ENCODE assay signal across 24 cellular contexts in the genomic region with DNA sequence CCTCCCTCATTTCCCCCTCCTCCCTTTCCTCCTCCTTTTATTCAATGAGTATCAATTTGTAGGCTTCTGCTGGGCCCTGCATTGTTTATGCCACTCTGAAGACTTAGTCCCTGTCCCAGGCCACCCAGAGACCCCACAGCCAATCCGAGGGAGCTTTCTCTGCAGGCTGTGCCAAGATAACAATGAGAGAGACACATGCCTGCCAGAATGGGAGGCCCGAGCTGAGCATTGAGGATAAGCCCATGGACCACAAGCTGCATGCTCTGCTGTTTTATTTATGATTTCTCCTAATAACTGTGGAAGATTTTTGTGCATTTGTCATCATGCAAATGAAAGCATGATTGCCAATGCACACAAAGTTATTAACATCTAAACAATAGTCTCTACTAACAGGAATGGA. TPM values are rescaled to one million over a fixed set of nuclear protein-coding genes. Genes with fewer than 3 reads are reported as not detected.
DNase-seq lines count a peak whose midpoint lies in the region; ATAC-seq, FAIRE-seq and TF ChIP-seq lines count a peak whose summit lies in the region.
"Had no signal": no experiment of that assay in that cellular context is flagged by ENCODE, and none has a peak within 500 bp of the region (broad histone marks: within the 10 kb centered on the region; RNA-seq: fewer than 3 reads in every experiment).

No MANE protein-coding gene starts in this region.

- WGBS in A549 (ENCODE audit: missing lambda C conversion rate): 51% methylated on average over 2 of the region's 2 CpGs
- no CpG with 5 or more reads among the region's 2 CpGs for WGBS in IMR-90 (ENCODE audit: extremely low coverage in 2 of 2, insufficient read length in 1 of 2), 2 experiments
- WGBS in H1 (ENCODE audit: extremely low coverage in 1 of 2, insufficient coverage in 1 of 2, insufficient read length in 1 of 2, insufficient replicate concordance in 2 of 2, low coverage in 1 of 2, low lambda C conversion rate in 2 of 2, missing lambda C conversion rate in 1 of 2), 2 experiments: 60% methylated on average over 2 of the region's 2 CpGs; no CpG with 5 or more reads in 1 of the 2 experiments

- H2BK15ac ChIP-seq in IMR-90 (ENCODE audit: low read depth, low read length): no peak overlapping the region
- H2BK15ac ChIP-seq in H1 (ENCODE audit: low read length): no peak overlapping the region

- no peaks in the 10 kb centered on the region for H3K27me3 ChIP-seq in IMR-90 (ENCODE audit: control insufficient read depth, insufficient read depth, low read length)
- H3K27me3 ChIP-seq in H1 (replicated peaks in 1 of 4; ENCODE audit: control insufficient read depth in 3 of 4, extremely low read depth in 1 of 4, insufficient read depth in 3 of 4, low read length in 3 of 4): no peaks in the 10 kb centered on the region
- H3K27me3 ChIP-seq in CD8-positive, alpha-beta T cell (ENCODE audit: insufficient read depth, low read length): no peaks in the 10 kb centered on the region
- H3K27me3 ChIP-seq: BLaER1 had no signal

- DNase-seq in A549 (ENCODE audit: low read depth in 1 of 2, low spot score in 1 of 2) (no peak), IMR-90 (peak; percentile 23), H1 (ENCODE audit: low read depth in 1 of 2, low spot score in 2 of 2) (no peak), sciatic nerve (ENCODE audit: low spot score) (peak; percentile 41), NCI-H1417 (lab: John Stamatoyannopoulos, UW) (no peak), chondrocyte (ENCODE audit: low spot score) (no peak), NCI-H226 (no peak)
- no peak for DNase-seq in CD8-positive, alpha-beta T cell
- DNase-seq: 8988T, DMS79 treated with DMSO at 0.1 percent for 48 hours, MM.1S, NCI-H1092, NCI-H146, NCI-H2081, NCI-H2171 treated with DMSO at 0.1 percent for 48 hours, NCI-H748 treated with DMSO at 0.1 percent for 48 hours, OCI-M1, Right ventricle myocardium superior had no signal

- peaks cover 8% of the 10 kb centered on the region for H3K27me3 Mint-ChIP-seq in CD8-positive, alpha-beta T cell (ENCODE audit: low read depth)
- H3K27me3 Mint-ChIP-seq in chondrocyte (ENCODE audit: low read depth): no peaks in the 10 kb centered on the region

- FAIRE-seq in A549 (lab: Jason Lieb, UNC) (peak; percentile 46), H1 (lab: Jason Lieb, UNC) (no peak)
- FAIRE-seq: D721Med had no signal

- ATAC-seq in A549 (no peak), IMR-90 (ENCODE audit: low read depth) (no peak; the same call in 1 of the 2 replicates), sciatic nerve (no peak)
- no peak for ATAC-seq in CD8-positive, alpha-beta T cell

- H3K79me1 ChIP-seq in IMR-90 (ENCODE audit: low read depth in 1 of 2, low read length in 2 of 2) (no peaks in the 10 kb centered on the region), H1 (ENCODE audit: low read depth, low read length) (no peaks in the 10 kb centered on the region)

- peak overlapping the region; percentile 10; the same call in 1 of the 2 replicates for H3K18ac ChIP-seq in IMR-90 (ENCODE audit: low read depth, low read length)
- no peak overlapping the region for H3K18ac ChIP-seq in H1 (ENCODE audit: extremely low read depth, low read length)

- H2BK20ac ChIP-seq in IMR-90 (ENCODE audit: low read depth, low read length) (peak overlapping the region; percentile 57; the same call in 1 of the 2 replicates), H1 (ENCODE audit: low read length) (no peak overlapping the region)

- H3K9ac ChIP-seq in IMR-90 (ENCODE audit: low read depth, low read length) (no peak overlapping the region), H1 (replicated peaks in 1 of 4; ENCODE audit: extremely low read depth in 1 of 4, low read depth in 3 of 4, low read length in 3 of 4) (no peak overlapping the region)
- H3K9ac ChIP-seq: BLaER1 had no signal

- peaks cover 19% of the 10 kb centered on the region for H3K4me1 ChIP-seq in A549
- peaks cover 14% of the 10 kb centered on the region for H3K4me1 ChIP-seq in IMR-90 (ENCODE audit: control insufficient read depth, insufficient read depth, low read length)
- no peaks in the 10 kb centered on the region; a peak in 1 of 7 replicates for H3K4me1 ChIP-seq in H1 (replicated peaks in 1 of 4; ENCODE audit: control insufficient read depth in 3 of 4, insufficient read depth in 4 of 4, low read length in 3 of 4)
- no peaks in the 10 kb centered on the region for H3K4me1 ChIP-seq in CD8-positive, alpha-beta T cell (ENCODE audit: insufficient read depth, low read length)
- H3K4me1 ChIP-seq: HAP-1 had no signal

- H2AK9ac ChIP-seq in IMR-90 (replicated peaks; ENCODE audit: low read depth, low read length, poor library complexity): no peak overlapping the region

- no peaks in the 10 kb centered on the region for H3K36me3 Mint-ChIP-seq in CD8-positive, alpha-beta T cell
- no peaks in the 10 kb centered on the region for H3K36me3 Mint-ChIP-seq in chondrocyte (ENCODE audit: low read depth)

- H3K36me3 ChIP-seq in IMR-90 (ENCODE audit: control insufficient read depth, insufficient read depth, low read length) (no peaks in the 10 kb centered on the region), H1 (ENCODE audit: control insufficient read depth in 2 of 4, insufficient read depth in 4 of 4, low read length in 3 of 4) (no peaks in the 10 kb centered on the region)
- H3K36me3 ChIP-seq in CD8-positive, alpha-beta T cell (ENCODE audit: insufficient read depth, low read length): no peaks in the 10 kb centered on the region
- H3K36me3 ChIP-seq: BLaER1, HAP-1 had no signal

- H3K4me3 ChIP-seq in A549 (no peak overlapping the region), IMR-90 (ENCODE audit: insufficient read depth, low read depth, low read length) (no peak overlapping the region), H1 (ENCODE audit: extremely low read depth in 1 of 4, insufficient read depth in 2 of 4, low read depth in 3 of 4, low read length in 4 of 4) (no peak overlapping the region)
- no peak overlapping the region for H3K4me3 ChIP-seq in CD8-positive, alpha-beta T cell (ENCODE audit: low read depth, low read length)
- H3K4me3 ChIP-seq: BLaER1, HAP-1, SK-N-MC had no signal

- dilution Hi-C loops in IMR-90 (cut with HindIII; ENCODE audit: low sequenced_read_pairs, unreplicated experiment): no loop called here

- TF ChIP-seq EP300 in A549 (IDR thresholded peaks at IDR 0.05) (no peak), H1 (IDR thresholded peaks at IDR 0.05; ENCODE audit: borderline replicate concordance in 1 of 2, low read depth in 2 of 2, low read length in 2 of 2) (no peak)

- H3K27ac Mint-ChIP-seq in CD8-positive, alpha-beta T cell: no peak overlapping the region
- H3K27ac Mint-ChIP-seq in chondrocyte (ENCODE audit: unreplicated experiment): no peak overlapping the region

- H3K56ac ChIP-seq in IMR-90 (ENCODE audit: extremely low read depth, insufficient read depth, low read length): no peak overlapping the region
- no peak overlapping the region for H3K56ac ChIP-seq in H1 (replicated peaks; ENCODE audit: insufficient read length, low read depth, low read length)

- H2AFZ ChIP-seq in IMR-90 (replicated peaks; ENCODE audit: low read length, poor library complexity) (no peak overlapping the region), H1 (ENCODE audit: low read length) (0 out of 2 replicates have a peak overlapping the region, but pooled peaks have one; percentile 15)

- TF ChIP-seq RAD21 in A549 (conservative IDR thresholded peaks at IDR 0.05 in 1 of 2, IDR thresholded peaks at IDR 0.05 in 1 of 2) (no peak), IMR-90 (IDR thresholded peaks at IDR 0.05; ENCODE audit: low read length) (no peak), H1 (IDR thresholded peaks at IDR 0.05 in 1 of 2, conservative IDR thresholded peaks at IDR 0.05 in 1 of 2; ENCODE audit: low read depth in 2 of 2, low read length in 2 of 2) (no peak)

- H3K9me3 Mint-ChIP-seq in CD8-positive, alpha-beta T cell: no peaks in the 10 kb centered on the region
- H3K9me3 Mint-ChIP-seq in chondrocyte (ENCODE audit: low read depth): no peaks in the 10 kb centered on the region

- in situ Hi-C loops in IMR-90 (cut with MboI; ENCODE audit: low sequenced_read_pairs): no loop called here

- CTCF ChIA-PET in A549 (lab: Yijun Ruan, JAX) (interaction anchor here (1.2 to 5.1 kb wide), 5 partner anchors 8 to 60 kb away, joined by 3 to 26 read pairs (median 4); no protein-coding TSS in a partner anchor), IMR-90 (lab: Yijun Ruan, JAX) (interaction anchor here (1.1 kb wide), 1 partner anchor 713 kb away, joined by 3 read pairs; no protein-coding TSS in a partner anchor), H1 (lab: Charles Lee; ENCODE audit: partially characterized antibody) (interaction anchor here (1.3 to 10.8 kb wide), 4 partner anchors 11 to 728 kb away, joined by 3 to 101 read pairs (median 6); no protein-coding TSS in a partner anchor)
- CTCF ChIA-PET in CD8-positive, alpha-beta T cell (lab: Charles Lee): no interaction called here

- H2BK5ac ChIP-seq in IMR-90 (ENCODE audit: low read depth, low read length, poor library complexity, severe bottlenecking) (no peak overlapping the region), H1 (ENCODE audit: low read depth, low read length) (no peak overlapping the region)

- H4K8ac ChIP-seq in IMR-90 (ENCODE audit: low read depth in 2 of 2, low read length in 2 of 2) (peak overlapping the region in 1 of 2 experiments; percentile 61; a peak in 1 of 4 replicates), H1 (ENCODE audit: extremely low read depth, insufficient read depth, low read length) (no peak overlapping the region)

- no peaks in the 10 kb centered on the region for H3K9me1 ChIP-seq in IMR-90 (ENCODE audit: insufficient read depth, low read length)

- H3K23ac ChIP-seq in IMR-90 (ENCODE audit: low read depth, low read length) (no peak overlapping the region), H1 (ENCODE audit: insufficient read length) (no peak overlapping the region)

- no TSS peak for BruUV-seq in IMR-90 (replicated peaks; lab: Mats Ljungman, UMichigan)

- H2BK120ac ChIP-seq in IMR-90 (ENCODE audit: low read depth, low read length) (peak overlapping the region; percentile 73), H1 (replicated peaks; ENCODE audit: low read depth, low read length) (no peak overlapping the region)

- H3K4ac ChIP-seq in IMR-90 (ENCODE audit: low read depth, low read length) (peak overlapping the region; percentile 58; the same call in 1 of the 2 replicates), H1 (replicated peaks; ENCODE audit: insufficient read length, low read depth, low read length) (no peak overlapping the region)

- H3K4me3 Mint-ChIP-seq in CD8-positive, alpha-beta T cell: no peak overlapping the region
- no peak overlapping the region for H3K4me3 Mint-ChIP-seq in chondrocyte (ENCODE audit: unreplicated experiment)

- no peak overlapping the region for H3K14ac ChIP-seq in IMR-90 (replicated peaks; ENCODE audit: low read depth, low read length)
- no peak overlapping the region for H3K14ac ChIP-seq in H1 (ENCODE audit: insufficient read length)

- H3K27ac ChIP-seq in A549: peak overlapping the region in 1 of 2 experiments; percentile 75; a peak in 3 of 6 replicates
- H3K27ac ChIP-seq in IMR-90 (ENCODE audit: insufficient read depth, low read length): peak overlapping the region; percentile 41; the same call in 1 of the 2 replicates
- H3K27ac ChIP-seq in H1 (ENCODE audit: low read depth, low read length): no peak overlapping the region
- H3K27ac ChIP-seq in CD8-positive, alpha-beta T cell (ENCODE audit: low read depth, low read length): no peak overlapping the region
- H3K27ac ChIP-seq: BLaER1, SK-N-MC had no signal

- H3K4me2 ChIP-seq in A549 (no peak overlapping the region), IMR-90 (ENCODE audit: low read depth, low read length) (no peak overlapping the region), H1 (ENCODE audit: insufficient read depth in 1 of 2, low read depth in 2 of 2, low read length in 2 of 2) (no peak overlapping the region)
- H3K4me2 ChIP-seq: BLaER1 had no signal

- POLR2A ChIA-PET in A549 (lab: Yijun Ruan, JAX): no interaction called here
- POLR2A ChIA-PET in IMR-90 (lab: Charles Lee; ENCODE audit: unreplicated experiment): no interaction called here
- POLR2A ChIA-PET in H1 (lab: Charles Lee; ENCODE audit: partially characterized antibody): no interaction called here
- POLR2A ChIA-PET in CD8-positive, alpha-beta T cell (lab: Charles Lee): no interaction called here

- H4K20me1 ChIP-seq in IMR-90 (ENCODE audit: insufficient read depth, low read length): no peaks in the 10 kb centered on the region
- no peaks in the 10 kb centered on the region for H4K20me1 ChIP-seq in H1 (replicated peaks in 1 of 2; ENCODE audit: control insufficient read depth in 1 of 2, insufficient read depth in 2 of 2, low read length in 2 of 2)
- H4K20me1 ChIP-seq: BLaER1 had no signal

- H3K79me2 ChIP-seq in H1 (ENCODE audit: control insufficient read depth in 1 of 2, insufficient read depth in 2 of 2, low read length in 2 of 2): no peaks in the 10 kb centered on the region

- H3K9me3 ChIP-seq in A549 (no peaks in the 10 kb centered on the region), IMR-90 (ENCODE audit: control insufficient read depth, insufficient read depth, low read length) (no peaks in the 10 kb centered on the region), H1 (ENCODE audit: insufficient read depth in 2 of 2, low read depth in 1 of 2, low read length in 1 of 2) (no peaks in the 10 kb centered on the region)
- H3K9me3 ChIP-seq in CD8-positive, alpha-beta T cell (ENCODE audit: low read length): no peaks in the 10 kb centered on the region
- H3K9me3 ChIP-seq: BLaER1, HAP-1 had no signal

- peak overlapping the region; percentile 53; the same call in 1 of the 2 replicates for H4K91ac ChIP-seq in IMR-90 (ENCODE audit: insufficient read depth, low read depth, low read length)
- no peak overlapping the region for H4K91ac ChIP-seq in H1 (replicated peaks; ENCODE audit: insufficient read length, low read length)

- H2BK12ac ChIP-seq in H1 (ENCODE audit: low read depth, low read length): no peak overlapping the region

- no peak overlapping the region for H4K5ac ChIP-seq in IMR-90 (ENCODE audit: low read depth, low read length)
- no peak overlapping the region for H4K5ac ChIP-seq in H1 (ENCODE audit: insufficient read length, low read depth, low read length)

- TF ChIP-seq POLR2A in A549 (IDR thresholded peaks at IDR 0.05; ENCODE audit: low read length) (no peak), IMR-90 (IDR thresholded peaks at IDR 0.05; ENCODE audit: low read depth, low read length) (no peak), H1 (IDR thresholded peaks at IDR 0.05; ENCODE audit: control extremely low read depth in 1 of 2, low read depth in 2 of 2, low read length in 2 of 2) (no peak)

- no peaks in the 10 kb centered on the region for H3K23me2 ChIP-seq in H1 (ENCODE audit: low read depth, low read length)

- intact Hi-C loops in IMR-90 (cut with micrococcal nuclease) (loop anchor here (5.0 kb wide), 1 partner anchor 60 kb away; no protein-coding TSS in a partner anchor), sciatic nerve (cut with DNase I) (no loop called here)
- intact Hi-C loops in CD8-positive, alpha-beta T cell (cut with DNase I, micrococcal nuclease): no loop called here

- H3K4me1 Mint-ChIP-seq in CD8-positive, alpha-beta T cell (ENCODE audit: low read depth): no peaks in the 10 kb centered on the region
- peaks cover 15% of the 10 kb centered on the region for H3K4me1 Mint-ChIP-seq in chondrocyte (ENCODE audit: low read depth)

- H2AK5ac ChIP-seq in IMR-90 (ENCODE audit: low read depth, low read length) (no peak overlapping the region), H1 (ENCODE audit: low read depth, low read length) (no peak overlapping the region)

- TF ChIP-seq CTCF in A549 (IDR thresholded peaks at IDR 0.05) (no peak), IMR-90 (conservative IDR thresholded peaks at IDR 0.05; ENCODE audit: low read depth, low read length) (no peak), H1 (IDR thresholded peaks at IDR 0.05; ENCODE audit: control extremely low read depth in 1 of 3, insufficient read depth in 1 of 3, low read depth in 1 of 3, low read length in 3 of 3) (no peak), chondrocyte (IDR thresholded peaks at IDR 0.05) (no peak)
- TF ChIP-seq CTCF in CD8-positive, alpha-beta T cell (IDR thresholded peaks at IDR 0.05): no peak

RNA-seq across cellular contexts. Expression of a gene that starts 3.0 kb away (rescaled TPM):
- polyA plus RNA-seq in A549 (2011; rRNA removed) (not detected in 2 replicates), A549 (2017; fragmentation: RNase III; extraction: RNeasy Plus Mini Kit Qiagen cat#74134 plus additional on column Dnase treatment) (not detected in 3 replicates), IMR-90 (2012; rRNA removed) (not detected in 2 replicates), H1 (2011; rRNA removed) (not detected in 2 replicates)
- not detected in 2 replicates for polyA plus RNA-seq in A549 (2012; cell fraction: cytosol; rRNA removed)
- not detected in 2 replicates for polyA plus RNA-seq in A549 (2012; cell fraction: nucleus; rRNA removed)
- not detected in 2 replicates for polyA minus RNA-seq in A549 (2011; rRNA and poly(A)+ RNA removed)
- total RNA-seq in IMR-90 (2012; rRNA removed) (not detected in 2 replicates), sciatic nerve (1.0 TPM), chondrocyte (not detected in 3 replicates)
- polyA plus RNA-seq in IMR-90 (2012; cell fraction: cytosol; rRNA removed): not detected in 2 replicates
- 0.02 and 0.41 TPM in 2 replicates for polyA plus RNA-seq in IMR-90 (2012; cell fraction: nucleus; rRNA removed; ENCODE audit: low replicate concordance)
- total RNA-seq in H1 (2021; fragmentation: NEBNext Ultra II Directional; extraction: Animal tissue kit (Norgen Biotek cat#: 25700)): not detected in 2 replicates
- polyA plus RNA-seq in H1 (2011; cell fraction: cytosol; rRNA removed): 0.03 TPM
- 0.04 TPM for polyA plus RNA-seq in H1 (2011; cell fraction: nucleus; rRNA removed)
- not detected in 4 replicates for polyA plus RNA-seq in H1 (2012, experiment 1 of 2)
- not detected for polyA plus RNA-seq in H1 (2012, experiment 2 of 2)
- 0.08 TPM for polyA plus RNA-seq in H1 (2013, experiment 1 of 2)
- not detected for polyA plus RNA-seq in H1 (2013, experiment 2 of 2)
- polyA minus RNA-seq in H1 (2011; rRNA and poly(A)+ RNA removed): not detected in 2 replicates
- not detected for polyA minus RNA-seq in H1 (2011; cell fraction: cytosol; rRNA and poly(A)+ RNA removed)
- polyA minus RNA-seq in H1 (2011; cell fraction: nucleus; rRNA and poly(A)+ RNA removed): not detected
- total RNA-seq in CD8-positive, alpha-beta T cell: under 1 TPM in 1 of 2 experiments, not detected in 1; 0.30 TPM
- total RNA-seq: LHCN-M2, NCI-H460, Right ventricle myocardium superior had no signal

Comparison
In these comparisons a context has a peak if more than half of its experiments do, and no peak if none do; other contexts are left out.
1. DNase-seq: peak in IMR-90 (single experiment) and sciatic nerve (single experiment); none in A549 (0 of 2), H1 (0 of 2), CD8-positive, alpha-beta T cell (0 of 7), NCI-H1417 (0 of 3), chondrocyte (single experiment) and NCI-H226 (single experiment).